1 cellular context compared by ENCODE assay signal in the genomic region with DNA sequence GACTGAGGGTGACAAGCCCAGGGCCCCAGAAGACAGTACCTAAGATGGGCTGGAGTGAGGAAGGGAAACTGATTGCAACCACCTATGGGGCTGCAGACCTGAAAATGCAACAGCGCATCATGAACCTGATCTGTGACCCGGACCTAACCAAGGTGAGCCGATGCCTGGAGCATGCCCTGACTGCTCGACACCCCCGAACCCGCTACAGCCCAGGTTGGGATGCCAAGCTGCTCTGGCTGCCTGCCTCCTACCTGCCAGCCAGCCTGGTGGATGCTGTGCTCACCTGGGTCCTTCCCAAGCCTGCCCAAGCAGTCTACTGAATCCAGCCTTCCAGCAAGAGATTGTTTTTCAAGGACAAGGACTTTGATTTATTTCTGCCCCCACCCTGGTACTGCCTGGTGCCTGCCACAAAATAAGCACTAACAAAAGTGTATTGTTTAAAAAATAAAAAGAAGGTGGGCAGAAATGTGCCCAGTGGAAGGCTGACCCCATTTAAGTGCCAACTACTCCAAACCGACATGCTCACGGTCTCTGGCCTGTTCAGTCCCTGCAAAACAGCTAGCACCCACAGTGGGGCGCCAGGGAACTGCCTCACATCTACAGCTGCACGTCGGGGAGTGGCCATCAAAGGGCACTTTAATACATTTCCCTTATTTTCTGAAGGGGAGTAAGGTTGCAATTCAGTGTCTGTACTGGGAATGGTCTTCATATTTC.
A peak's percentile ranks its signal among the peaks of the same experiment; 100 is the strongest.
TF ChIP-seq lines count a peak whose summit lies in the region.

No MANE protein-coding gene starts in this region.

TF ChIP-seq in GM12878, 131 proteins besides CTCF, POLR2A, EP300 and RAD21:
- TF ChIP-seq SREBF2 (IDR thresholded peaks at IDR 0.05; ENCODE audit: low read length) (no peak), SMAD1 (IDR thresholded peaks at IDR 0.05; ENCODE audit: low read depth, partially characterized antibody) (no peak), YY1 (IDR thresholded peaks at IDR 0.05; ENCODE audit: low read depth, low read length) (peak; percentile 75), ZNF217 (IDR thresholded peaks at IDR 0.05) (no peak), SMC3 (IDR thresholded peaks at IDR 0.05; ENCODE audit: borderline replicate concordance, low read length) (peak; percentile 72; the same call in 1 of the 2 replicates), TCF3 (IDR thresholded peaks at IDR 0.05; ENCODE audit: borderline replicate concordance, insufficient read depth, low read depth, low read length) (0 out of 2 replicates have a peak, but pooled peaks have one; percentile 21), MTA3 (IDR thresholded peaks at IDR 0.05; ENCODE audit: borderline replicate concordance, low read length) (no peak), MEF2B (IDR thresholded peaks at IDR 0.05; ENCODE audit: partially characterized antibody, poor library complexity, severe bottlenecking) (no peak), NFIC (IDR thresholded peaks at IDR 0.05; ENCODE audit: low read depth, low read length) (no peak), CHD2 (IDR thresholded peaks at IDR 0.05; ENCODE audit: borderline replicate concordance, low read depth, low read length) (0 out of 2 replicates have a peak, but pooled peaks have one; percentile 5), SRF (IDR thresholded peaks at IDR 0.05; ENCODE audit: low read depth in 2 of 2, low read length in 2 of 2) (no peak), SMAD5 (IDR thresholded peaks at IDR 0.05; ENCODE audit: low read depth) (0 out of 2 replicates have a peak, but pooled peaks have one; percentile 27), ZNF622 (IDR thresholded peaks at IDR 0.05) (no peak), EZH2 (IDR thresholded peaks at IDR 0.05; ENCODE audit: borderline replicate concordance, control insufficient read depth, low read depth, low read length) (no peak), STAT3 (IDR thresholded peaks at IDR 0.05; ENCODE audit: low read depth, low read length) (no peak), YBX1 (IDR thresholded peaks at IDR 0.05) (no peak), SIX5 (IDR thresholded peaks at IDR 0.05; ENCODE audit: low read depth, low read length, severe bottlenecking) (no peak), BACH1 (IDR thresholded peaks at IDR 0.05; ENCODE audit: borderline replicate concordance) (0 out of 2 replicates have a peak, but pooled peaks have one; percentile 14), NFXL1 (IDR thresholded peaks at IDR 0.05; ENCODE audit: borderline replicate concordance) (no peak), RBBP5 (conservative IDR thresholded peaks at IDR 0.05) (no peak), SMARCA5 (IDR thresholded peaks at IDR 0.05) (no peak), PML (IDR thresholded peaks at IDR 0.05; ENCODE audit: low read length) (peak; percentile 61; the same call in 1 of the 2 replicates), JUNB (IDR thresholded peaks at IDR 0.05) (no peak), ATF7 (IDR thresholded peaks at IDR 0.05; ENCODE audit: low read depth) (no peak), SPI1 (IDR thresholded peaks at IDR 0.05; ENCODE audit: borderline replicate concordance, insufficient read depth, low read depth, low read length) (peak; percentile 7; the same call in 1 of the 2 replicates), ZZZ3 (IDR thresholded peaks at IDR 0.05; ENCODE audit: control insufficient read depth, insufficient read length, low read depth) (no peak), SREBF1 (IDR thresholded peaks at IDR 0.05; ENCODE audit: low read length) (no peak), SP1 (IDR thresholded peaks at IDR 0.05; ENCODE audit: low read depth, low read length) (no peak), KLF5 (IDR thresholded peaks at IDR 0.05; ENCODE audit: partially characterized antibody) (no peak), DPF2 (IDR thresholded peaks at IDR 0.05) (no peak), PAX5 (IDR thresholded peaks at IDR 0.05; ENCODE audit: borderline replicate concordance, low read depth, low read length) (no peak), HDAC2 (IDR thresholded peaks at IDR 0.05) (no peak), FOS (IDR thresholded peaks at IDR 0.05; ENCODE audit: borderline replicate concordance, extremely low read depth, insufficient read length) (no peak), CHD4 (IDR thresholded peaks at IDR 0.05) (no peak), EGR1 (IDR thresholded peaks at IDR 0.05; ENCODE audit: borderline replicate concordance in 1 of 2, low read depth in 2 of 2, low read length in 2 of 2) (no peak), POLR2AphosphoS2 (IDR thresholded peaks at IDR 0.05; ENCODE audit: low read depth, low read length) (peak; percentile 41; the same call in 1 of the 2 replicates), CREB1 (IDR thresholded peaks at IDR 0.05; ENCODE audit: low read depth) (0 out of 2 replicates have a peak, but pooled peaks have one; percentile 8), RCOR1 (conservative IDR thresholded peaks at IDR 0.05; ENCODE audit: low read depth, low read length) (no peak), RB1 (IDR thresholded peaks at IDR 0.05; ENCODE audit: borderline replicate concordance) (no peak)
- TF ChIP-seq, protein P1, sequence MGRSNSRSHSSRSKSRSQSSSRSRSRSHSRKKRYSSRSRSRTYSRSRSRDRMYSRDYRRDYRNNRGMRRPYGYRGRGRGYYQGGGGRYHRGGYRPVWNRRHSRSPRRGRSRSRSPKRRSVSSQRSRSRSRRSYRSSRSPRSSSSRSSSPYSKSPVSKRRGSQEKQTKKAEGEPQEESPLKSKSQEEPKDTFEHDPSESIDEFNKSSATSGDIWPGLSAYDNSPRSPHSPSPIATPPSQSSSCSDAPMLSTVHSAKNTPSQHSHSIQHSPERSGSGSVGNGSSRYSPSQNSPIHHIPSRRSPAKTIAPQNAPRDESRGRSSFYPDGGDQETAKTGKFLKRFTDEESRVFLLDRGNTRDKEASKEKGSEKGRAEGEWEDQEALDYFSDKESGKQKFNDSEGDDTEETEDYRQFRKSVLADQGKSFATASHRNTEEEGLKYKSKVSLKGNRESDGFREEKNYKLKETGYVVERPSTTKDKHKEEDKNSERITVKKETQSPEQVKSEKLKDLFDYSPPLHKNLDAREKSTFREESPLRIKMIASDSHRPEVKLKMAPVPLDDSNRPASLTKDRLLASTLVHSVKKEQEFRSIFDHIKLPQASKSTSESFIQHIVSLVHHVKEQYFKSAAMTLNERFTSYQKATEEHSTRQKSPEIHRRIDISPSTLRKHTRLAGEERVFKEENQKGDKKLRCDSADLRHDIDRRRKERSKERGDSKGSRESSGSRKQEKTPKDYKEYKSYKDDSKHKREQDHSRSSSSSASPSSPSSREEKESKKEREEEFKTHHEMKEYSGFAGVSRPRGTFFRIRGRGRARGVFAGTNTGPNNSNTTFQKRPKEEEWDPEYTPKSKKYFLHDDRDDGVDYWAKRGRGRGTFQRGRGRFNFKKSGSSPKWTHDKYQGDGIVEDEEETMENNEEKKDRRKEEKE (IDR thresholded peaks at IDR 0.05): no peak
- TF ChIP-seq, protein P2, sequence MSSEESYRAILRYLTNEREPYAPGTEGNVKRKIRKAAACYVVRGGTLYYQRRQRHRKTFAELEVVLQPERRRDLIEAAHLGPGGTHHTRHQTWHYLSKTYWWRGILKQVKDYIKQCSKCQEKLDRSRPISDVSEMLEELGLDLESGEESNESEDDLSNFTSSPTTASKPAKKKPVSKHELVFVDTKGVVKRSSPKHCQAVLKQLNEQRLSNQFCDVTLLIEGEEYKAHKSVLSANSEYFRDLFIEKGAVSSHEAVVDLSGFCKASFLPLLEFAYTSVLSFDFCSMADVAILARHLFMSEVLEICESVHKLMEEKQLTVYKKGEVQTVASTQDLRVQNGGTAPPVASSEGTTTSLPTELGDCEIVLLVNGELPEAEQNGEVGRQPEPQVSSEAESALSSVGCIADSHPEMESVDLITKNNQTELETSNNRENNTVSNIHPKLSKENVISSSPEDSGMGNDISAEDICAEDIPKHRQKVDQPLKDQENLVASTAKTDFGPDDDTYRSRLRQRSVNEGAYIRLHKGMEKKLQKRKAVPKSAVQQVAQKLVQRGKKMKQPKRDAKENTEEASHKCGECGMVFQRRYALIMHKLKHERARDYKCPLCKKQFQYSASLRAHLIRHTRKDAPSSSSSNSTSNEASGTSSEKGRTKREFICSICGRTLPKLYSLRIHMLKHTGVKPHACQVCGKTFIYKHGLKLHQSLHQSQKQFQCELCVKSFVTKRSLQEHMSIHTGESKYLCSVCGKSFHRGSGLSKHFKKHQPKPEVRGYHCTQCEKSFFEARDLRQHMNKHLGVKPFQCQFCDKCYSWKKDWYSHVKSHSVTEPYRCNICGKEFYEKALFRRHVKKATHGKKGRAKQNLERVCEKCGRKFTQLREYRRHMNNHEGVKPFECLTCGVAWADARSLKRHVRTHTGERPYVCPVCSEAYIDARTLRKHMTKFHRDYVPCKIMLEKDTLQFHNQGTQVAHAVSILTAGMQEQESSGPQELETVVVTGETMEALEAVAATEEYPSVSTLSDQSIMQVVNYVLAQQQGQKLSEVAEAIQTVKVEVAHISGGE (CRISPR knock-in tag; IDR thresholded peaks at IDR 0.05): no peak
- TF ChIP-seq, protein P3, sequence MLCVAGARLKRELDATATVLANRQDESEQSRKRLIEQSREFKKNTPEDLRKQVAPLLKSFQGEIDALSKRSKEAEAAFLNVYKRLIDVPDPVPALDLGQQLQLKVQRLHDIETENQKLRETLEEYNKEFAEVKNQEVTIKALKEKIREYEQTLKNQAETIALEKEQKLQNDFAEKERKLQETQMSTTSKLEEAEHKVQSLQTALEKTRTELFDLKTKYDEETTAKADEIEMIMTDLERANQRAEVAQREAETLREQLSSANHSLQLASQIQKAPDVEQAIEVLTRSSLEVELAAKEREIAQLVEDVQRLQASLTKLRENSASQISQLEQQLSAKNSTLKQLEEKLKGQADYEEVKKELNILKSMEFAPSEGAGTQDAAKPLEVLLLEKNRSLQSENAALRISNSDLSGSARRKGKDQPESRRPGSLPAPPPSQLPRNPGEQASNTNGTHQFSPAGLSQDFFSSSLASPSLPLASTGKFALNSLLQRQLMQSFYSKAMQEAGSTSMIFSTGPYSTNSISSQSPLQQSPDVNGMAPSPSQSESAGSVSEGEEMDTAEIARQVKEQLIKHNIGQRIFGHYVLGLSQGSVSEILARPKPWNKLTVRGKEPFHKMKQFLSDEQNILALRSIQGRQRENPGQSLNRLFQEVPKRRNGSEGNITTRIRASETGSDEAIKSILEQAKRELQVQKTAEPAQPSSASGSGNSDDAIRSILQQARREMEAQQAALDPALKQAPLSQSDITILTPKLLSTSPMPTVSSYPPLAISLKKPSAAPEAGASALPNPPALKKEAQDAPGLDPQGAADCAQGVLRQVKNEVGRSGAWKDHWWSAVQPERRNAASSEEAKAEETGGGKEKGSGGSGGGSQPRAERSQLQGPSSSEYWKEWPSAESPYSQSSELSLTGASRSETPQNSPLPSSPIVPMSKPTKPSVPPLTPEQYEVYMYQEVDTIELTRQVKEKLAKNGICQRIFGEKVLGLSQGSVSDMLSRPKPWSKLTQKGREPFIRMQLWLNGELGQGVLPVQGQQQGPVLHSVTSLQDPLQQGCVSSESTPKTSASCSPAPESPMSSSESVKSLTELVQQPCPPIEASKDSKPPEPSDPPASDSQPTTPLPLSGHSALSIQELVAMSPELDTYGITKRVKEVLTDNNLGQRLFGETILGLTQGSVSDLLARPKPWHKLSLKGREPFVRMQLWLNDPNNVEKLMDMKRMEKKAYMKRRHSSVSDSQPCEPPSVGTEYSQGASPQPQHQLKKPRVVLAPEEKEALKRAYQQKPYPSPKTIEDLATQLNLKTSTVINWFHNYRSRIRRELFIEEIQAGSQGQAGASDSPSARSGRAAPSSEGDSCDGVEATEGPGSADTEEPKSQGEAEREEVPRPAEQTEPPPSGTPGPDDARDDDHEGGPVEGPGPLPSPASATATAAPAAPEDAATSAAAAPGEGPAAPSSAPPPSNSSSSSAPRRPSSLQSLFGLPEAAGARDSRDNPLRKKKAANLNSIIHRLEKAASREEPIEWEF (IDR thresholded peaks at IDR 0.05; ENCODE audit: insufficient replicate concordance, low read depth, low read length): no peak
- TF ChIP-seq, protein P4, sequence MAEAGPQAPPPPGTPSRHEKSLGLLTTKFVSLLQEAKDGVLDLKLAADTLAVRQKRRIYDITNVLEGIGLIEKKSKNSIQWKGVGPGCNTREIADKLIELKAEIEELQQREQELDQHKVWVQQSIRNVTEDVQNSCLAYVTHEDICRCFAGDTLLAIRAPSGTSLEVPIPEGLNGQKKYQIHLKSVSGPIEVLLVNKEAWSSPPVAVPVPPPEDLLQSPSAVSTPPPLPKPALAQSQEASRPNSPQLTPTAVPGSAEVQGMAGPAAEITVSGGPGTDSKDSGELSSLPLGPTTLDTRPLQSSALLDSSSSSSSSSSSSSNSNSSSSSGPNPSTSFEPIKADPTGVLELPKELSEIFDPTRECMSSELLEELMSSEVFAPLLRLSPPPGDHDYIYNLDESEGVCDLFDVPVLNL (IDR thresholded peaks at IDR 0.05; ENCODE audit: low read depth, low read length): no peak
- TF ChIP-seq, protein P5, sequence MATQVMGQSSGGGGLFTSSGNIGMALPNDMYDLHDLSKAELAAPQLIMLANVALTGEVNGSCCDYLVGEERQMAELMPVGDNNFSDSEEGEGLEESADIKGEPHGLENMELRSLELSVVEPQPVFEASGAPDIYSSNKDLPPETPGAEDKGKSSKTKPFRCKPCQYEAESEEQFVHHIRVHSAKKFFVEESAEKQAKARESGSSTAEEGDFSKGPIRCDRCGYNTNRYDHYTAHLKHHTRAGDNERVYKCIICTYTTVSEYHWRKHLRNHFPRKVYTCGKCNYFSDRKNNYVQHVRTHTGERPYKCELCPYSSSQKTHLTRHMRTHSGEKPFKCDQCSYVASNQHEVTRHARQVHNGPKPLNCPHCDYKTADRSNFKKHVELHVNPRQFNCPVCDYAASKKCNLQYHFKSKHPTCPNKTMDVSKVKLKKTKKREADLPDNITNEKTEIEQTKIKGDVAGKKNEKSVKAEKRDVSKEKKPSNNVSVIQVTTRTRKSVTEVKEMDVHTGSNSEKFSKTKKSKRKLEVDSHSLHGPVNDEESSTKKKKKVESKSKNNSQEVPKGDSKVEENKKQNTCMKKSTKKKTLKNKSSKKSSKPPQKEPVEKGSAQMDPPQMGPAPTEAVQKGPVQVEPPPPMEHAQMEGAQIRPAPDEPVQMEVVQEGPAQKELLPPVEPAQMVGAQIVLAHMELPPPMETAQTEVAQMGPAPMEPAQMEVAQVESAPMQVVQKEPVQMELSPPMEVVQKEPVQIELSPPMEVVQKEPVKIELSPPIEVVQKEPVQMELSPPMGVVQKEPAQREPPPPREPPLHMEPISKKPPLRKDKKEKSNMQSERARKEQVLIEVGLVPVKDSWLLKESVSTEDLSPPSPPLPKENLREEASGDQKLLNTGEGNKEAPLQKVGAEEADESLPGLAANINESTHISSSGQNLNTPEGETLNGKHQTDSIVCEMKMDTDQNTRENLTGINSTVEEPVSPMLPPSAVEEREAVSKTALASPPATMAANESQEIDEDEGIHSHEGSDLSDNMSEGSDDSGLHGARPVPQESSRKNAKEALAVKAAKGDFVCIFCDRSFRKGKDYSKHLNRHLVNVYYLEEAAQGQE (IDR thresholded peaks at IDR 0.05; ENCODE audit: low read depth, low read length): no peak
- TF ChIP-seq, protein P6, sequence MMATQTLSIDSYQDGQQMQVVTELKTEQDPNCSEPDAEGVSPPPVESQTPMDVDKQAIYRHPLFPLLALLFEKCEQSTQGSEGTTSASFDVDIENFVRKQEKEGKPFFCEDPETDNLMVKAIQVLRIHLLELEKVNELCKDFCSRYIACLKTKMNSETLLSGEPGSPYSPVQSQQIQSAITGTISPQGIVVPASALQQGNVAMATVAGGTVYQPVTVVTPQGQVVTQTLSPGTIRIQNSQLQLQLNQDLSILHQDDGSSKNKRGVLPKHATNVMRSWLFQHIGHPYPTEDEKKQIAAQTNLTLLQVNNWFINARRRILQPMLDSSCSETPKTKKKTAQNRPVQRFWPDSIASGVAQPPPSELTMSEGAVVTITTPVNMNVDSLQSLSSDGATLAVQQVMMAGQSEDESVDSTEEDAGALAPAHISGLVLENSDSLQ (IDR thresholded peaks at IDR 0.05): peak; percentile 53; the same call in 1 of the 2 replicates
TF ChIP-seq in GM12878: peak in this region for 11.
